Comparison of ENCODE assay signal across 25 cellular contexts in genomic region chr5:103208460-103208859, GRCh38.
"Had no signal": no experiment of that assay in that cellular context is flagged by ENCODE, and none has a peak within 500 bp of the region (broad histone marks: within the 10 kb centered on the region; RNA-seq: fewer than 3 reads in every experiment).

No MANE protein-coding gene starts in this region.

- H3K27me3 ChIP-seq: body of pancreas, colonic mucosa, gastrocnemius medialis, heart left ventricle, ovary, suprapubic skin, upper lobe of left lung had no signal

- H3K9me3 ChIP-seq: body of pancreas, colonic mucosa, gastrocnemius medialis, heart left ventricle, lower lobe of right lung, ovary, SK-N-SH, suprapubic skin, upper lobe of left lung had no signal

- H3K4me1 ChIP-seq: body of pancreas, colonic mucosa, suprapubic skin had no signal

- H3K9me3 Mint-ChIP-seq: immature natural killer cell had no signal

- H3K27ac Mint-ChIP-seq: activated CD4-positive, alpha-beta T cell treated with anti-CD3 and anti-CD28 coated beads for 36 hours; mesothelial cell of epicardium had no signal

- DNase-seq: activated CD4-positive, alpha-beta T cell treated with anti-CD3 and anti-CD28 coated beads for 36 hours; activated CD8-positive, alpha-beta memory T cell treated with anti-CD3 and anti-CD28 coated beads, Interleukin-2, amount 50 U/mL, for 4 hours; activated CD8-positive, alpha-beta T cell treated with anti-CD3 and anti-CD28 coated beads for 36 hours; activated naive CD4-positive, alpha-beta T cell treated with Interleukin-2 at 50 U/mL for 16 hours; amygdala; body of pancreas; caudate nucleus; colonic mucosa; effector CD8-positive, alpha-beta T cell; gastrocnemius medialis; heart left ventricle; immature natural killer cell; left colon; lower lobe of right lung; ovary; SHP77; stimulated activated naive CD4-positive, alpha-beta T cell; T-cell; upper lobe of left lung; WERI-Rb-1 had no signal

- H3K27me3 Mint-ChIP-seq: activated CD4-positive, alpha-beta T cell treated with anti-CD3 and anti-CD28 coated beads for 36 hours; activated CD8-positive, alpha-beta T cell treated with anti-CD3 and anti-CD28 coated beads for 36 hours; T-cell had no signal

- H3K27ac ChIP-seq: body of pancreas, colonic mucosa, epithelial cell of prostate, gastrocnemius medialis, heart left ventricle, lower lobe of right lung, ovary, suprapubic skin, upper lobe of left lung, WERI-Rb-1 had no signal

- H3K4me3 Mint-ChIP-seq: activated CD4-positive, alpha-beta T cell treated with anti-CD3 and anti-CD28 coated beads for 36 hours; activated CD8-positive, alpha-beta T cell treated with anti-CD3 and anti-CD28 coated beads for 36 hours; immature natural killer cell; mesothelial cell of epicardium; neural crest cell; T-cell had no signal

- ATAC-seq: body of pancreas, gastrocnemius medialis, left colon, lower lobe of right lung, T-cell had no signal

- H3K4me1 Mint-ChIP-seq: mesothelial cell of epicardium had no signal

- H3K36me3 ChIP-seq: colonic mucosa, ovary, suprapubic skin, WERI-Rb-1 had no signal

- H3K4me3 ChIP-seq: body of pancreas, colonic mucosa, gastrocnemius medialis, heart left ventricle, lower lobe of right lung, ovary, suprapubic skin, upper lobe of left lung had no signal
